Comparison of ENCODE assay signal across 18 cellular contexts in the genomic region with DNA sequence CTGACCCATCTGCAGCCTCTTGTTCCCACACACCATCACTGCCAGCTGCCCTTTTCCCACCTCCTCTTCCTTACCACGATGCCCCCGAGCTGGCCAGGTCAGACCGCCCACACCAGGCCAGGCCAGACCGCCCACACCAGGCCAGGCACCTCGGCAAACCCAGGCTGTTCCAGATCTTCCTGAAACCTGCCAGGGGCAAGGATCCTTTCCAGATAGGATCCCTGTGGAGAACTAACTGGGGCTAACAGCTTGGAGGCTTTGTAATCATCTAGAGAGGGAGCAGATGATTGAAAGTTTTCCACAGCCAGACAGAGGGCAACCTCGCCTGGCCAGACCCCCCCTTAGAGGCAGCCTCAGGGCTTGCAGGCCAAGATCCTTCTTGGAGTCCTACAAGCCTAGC.
DNase-seq lines count a peak whose midpoint lies in the region; ATAC-seq, FAIRE-seq and TF ChIP-seq lines count a peak whose summit lies in the region.
"Had no signal": no experiment of that assay in that cellular context is flagged by ENCODE, and none has a peak within 500 bp of the region (broad histone marks: within the 10 kb centered on the region; RNA-seq: fewer than 3 reads in every experiment).

No MANE protein-coding gene starts in this region.

- H3K4me1 ChIP-seq in endodermal cell (ENCODE audit: control insufficient read depth, insufficient read depth, low read length): peaks cover 4% of the 10 kb centered on the region
- H3K4me1 ChIP-seq: BLaER1, HAP-1, Peyer's patch had no signal

- peaks cover 5% of the 10 kb centered on the region for H3K27me3 Mint-ChIP-seq in endodermal cell (ENCODE audit: insufficient read depth)
- peaks cover 3% of the 10 kb centered on the region for H3K27me3 Mint-ChIP-seq in activated CD4-positive, alpha-beta T cell treated with anti-CD3 and anti-CD28 coated beads, Interleukin-2, amount 10 ng/mL, durations not matched to agents 7 days and 5 days
- H3K27me3 Mint-ChIP-seq: CD4-positive, alpha-beta T cell had no signal

- no peak overlapping the region for H3K4me3 Mint-ChIP-seq in endodermal cell
- H3K4me3 Mint-ChIP-seq in activated CD4-positive, alpha-beta T cell treated with anti-CD3 and anti-CD28 coated beads, Interleukin-2, amount 10 ng/mL, durations not matched to agents 7 days and 5 days: no peak overlapping the region
- H3K4me3 Mint-ChIP-seq: CD4-positive, alpha-beta T cell; GM23338 had no signal

- H3K4me3 ChIP-seq in endodermal cell (ENCODE audit: low read length): no peak overlapping the region
- H3K4me3 ChIP-seq: BLaER1, GM23338, HAP-1, Peyer's patch had no signal

- POLR2A ChIA-PET in activated CD4-positive, alpha-beta T cell treated with anti-CD3 and anti-CD28 coated beads, Interleukin-2, amount 10 ng/mL, durations not matched to agents 7 days and 5 days (lab: Charles Lee): no interaction called here

- no peak for ATAC-seq in GM21423 (IDR thresholded peaks at IDR 0.05; ENCODE audit: unreplicated experiment)
- ATAC-seq: GM23338 had no signal

- no peak overlapping the region for H3K9ac ChIP-seq in endodermal cell (ENCODE audit: extremely low read depth, low read length, poor library complexity, severe bottlenecking)
- H3K9ac ChIP-seq: BLaER1 had no signal

- FAIRE-seq in HTR-8/SVneo (lab: Jason Lieb, UNC): peak; percentile 4
- FAIRE-seq: G401.6 had no signal

- H3K27ac ChIP-seq in endodermal cell (ENCODE audit: low read depth, low read length): peak overlapping the region; percentile 74
- H3K27ac ChIP-seq: BLaER1, Peyer's patch had no signal

- no peaks in the 10 kb centered on the region for H3K27me3 ChIP-seq in endodermal cell (ENCODE audit: control insufficient read depth, insufficient read depth, low read length, poor library complexity, severe bottlenecking)
- H3K27me3 ChIP-seq: BLaER1, Peyer's patch had no signal

- peaks cover 6% of the 10 kb centered on the region for H3K9me3 Mint-ChIP-seq in endodermal cell
- no peaks in the 10 kb centered on the region for H3K9me3 Mint-ChIP-seq in activated CD4-positive, alpha-beta T cell treated with anti-CD3 and anti-CD28 coated beads, Interleukin-2, amount 10 ng/mL, durations not matched to agents 7 days and 5 days
- H3K9me3 Mint-ChIP-seq: CD4-positive, alpha-beta T cell had no signal

- no peak for TF ChIP-seq CTCF in endodermal cell (conservative IDR thresholded peaks at IDR 0.05)

- H3K4me1 Mint-ChIP-seq in endodermal cell: peaks cover 21% of the 10 kb centered on the region
- H3K4me1 Mint-ChIP-seq in activated CD4-positive, alpha-beta T cell treated with anti-CD3 and anti-CD28 coated beads, Interleukin-2, amount 10 ng/mL, durations not matched to agents 7 days and 5 days: no peaks in the 10 kb centered on the region

- CTCF ChIA-PET in activated CD4-positive, alpha-beta T cell treated with anti-CD3 and anti-CD28 coated beads, Interleukin-2, amount 10 ng/mL, durations not matched to agents 7 days and 5 days (lab: Charles Lee): no interaction called here

- DNase-seq in HTR-8/SVneo (ENCODE audit: insufficient read length, low spot score) (no peak), SK-N-DZ (ENCODE audit: low spot score) (peak; percentile 64), endodermal cell (no peak), retina (peak; percentile 49)
- DNase-seq in activated CD4-positive, alpha-beta T cell treated with anti-CD3 and anti-CD28 coated beads, Interleukin-2, amount 10 ng/mL, durations not matched to agents 7 days and 5 days: no peak
- no peak for DNase-seq in activated CD4-positive, alpha-beta T cell treated with anti-CD3 and anti-CD28 coated beads for 48 hours
- DNase-seq: CD4-positive, alpha-beta T cell; COR-L47; Karpas-422; NCI-H1694; NCI-H2081; NK-92 treated with Interleukin-12 subunit alpha and Interleukin-12 subunit beta, amount 100 ng/mL, for 24 hours; Peyer's patch had no signal

- 83 to 86% methylated on average over 3 to 6 of the region's 6 CpGs for WGBS in endodermal cell (ENCODE audit: insufficient coverage in 1 of 2, insufficient read length in 1 of 2), 2 experiments

- no peaks in the 10 kb centered on the region for H3K36me3 Mint-ChIP-seq in endodermal cell (ENCODE audit: low read depth)
- H3K36me3 Mint-ChIP-seq in activated CD4-positive, alpha-beta T cell treated with anti-CD3 and anti-CD28 coated beads, Interleukin-2, amount 10 ng/mL, durations not matched to agents 7 days and 5 days (ENCODE audit: low read depth): no peaks in the 10 kb centered on the region

- no peaks in the 10 kb centered on the region for H3K36me3 ChIP-seq in endodermal cell (ENCODE audit: control insufficient read depth, insufficient read depth, low read length)
- H3K36me3 ChIP-seq: BLaER1, HAP-1, Peyer's patch had no signal

- peaks cover 7% of the 10 kb centered on the region for H3K9me3 ChIP-seq in endodermal cell (ENCODE audit: control insufficient read depth, low read length)
- H3K9me3 ChIP-seq: BLaER1, HAP-1, Peyer's patch had no signal

- H3K27ac Mint-ChIP-seq in endodermal cell: no peak overlapping the region
- H3K27ac Mint-ChIP-seq in activated CD4-positive, alpha-beta T cell treated with anti-CD3 and anti-CD28 coated beads, Interleukin-2, amount 10 ng/mL, durations not matched to agents 7 days and 5 days: no peak overlapping the region
- H3K27ac Mint-ChIP-seq: CD4-positive, alpha-beta T cell; GM23338 had no signal

Comparison
In these comparisons a context has a peak if more than half of its experiments do, and no peak if none do; other contexts are left out.
1. DNase-seq: peak in SK-N-DZ (single experiment) and retina (single experiment); none in HTR-8/SVneo (single experiment), endodermal cell (single experiment), activated CD4-positive, alpha-beta T cell treated with anti-CD3 and anti-CD28 coated beads, Interleukin-2, amount 10 ng/mL, durations not matched to agents 7 days and 5 days (single experiment) and activated CD4-positive, alpha-beta T cell treated with anti-CD3 and anti-CD28 coated beads for 48 hours (single experiment).